1 cellular context compared by ENCODE assay signal in the genomic region with DNA sequence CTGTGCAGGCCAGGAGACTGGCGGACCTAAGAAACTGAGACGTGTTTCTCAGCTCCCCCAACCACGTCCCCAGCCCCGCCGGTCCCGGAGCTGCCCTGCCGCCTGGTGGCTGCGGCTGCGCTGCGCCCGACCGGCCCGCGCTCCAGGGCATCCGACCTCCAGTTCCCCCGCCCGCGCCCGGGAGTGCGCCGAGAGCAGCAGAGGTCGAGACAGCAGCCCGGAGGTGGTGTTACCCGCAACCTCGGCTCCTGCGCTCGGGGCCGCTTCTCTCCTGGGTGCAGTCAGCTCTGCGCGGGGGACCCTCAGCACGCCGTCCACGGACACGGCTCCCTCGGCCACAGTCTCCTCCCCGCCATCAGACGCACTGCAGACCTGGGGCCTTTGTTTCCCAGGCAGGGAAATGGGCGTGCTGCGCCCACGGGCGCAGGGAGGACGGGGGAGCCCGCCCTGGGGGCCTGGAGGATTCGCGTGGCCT.
TF ChIP-seq lines count a peak whose summit lies in the region.

No MANE protein-coding gene starts in this region.

TF ChIP-seq in K562, 482 proteins besides CTCF, POLR2A, EP300 and RAD21 (continued from another document and continues in another):
- TF ChIP-seq, protein P1, sequence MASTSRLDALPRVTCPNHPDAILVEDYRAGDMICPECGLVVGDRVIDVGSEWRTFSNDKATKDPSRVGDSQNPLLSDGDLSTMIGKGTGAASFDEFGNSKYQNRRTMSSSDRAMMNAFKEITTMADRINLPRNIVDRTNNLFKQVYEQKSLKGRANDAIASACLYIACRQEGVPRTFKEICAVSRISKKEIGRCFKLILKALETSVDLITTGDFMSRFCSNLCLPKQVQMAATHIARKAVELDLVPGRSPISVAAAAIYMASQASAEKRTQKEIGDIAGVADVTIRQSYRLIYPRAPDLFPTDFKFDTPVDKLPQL (IDR thresholded peaks at IDR 0.05; ENCODE audit: extremely low read depth, insufficient read length), result no peak
- TF ChIP-seq SIN3A (IDR thresholded peaks at IDR 0.05; ENCODE audit: borderline replicate concordance in 2 of 2, control insufficient read depth in 1 of 2, low read depth in 2 of 2, low read length in 2 of 2) (0 out of 4 replicates have a peak, but pooled peaks of 1 of the 2 experiments have one; percentile 23), KHSRP (IDR thresholded peaks at IDR 0.05) (no peak), ZFX (CRISPR knock-in tag; IDR thresholded peaks at IDR 0.05) (peak; percentile 37; the same call in 1 of the 2 replicates), KLF6 (CRISPR knock-in tag; IDR thresholded peaks at IDR 0.05; ENCODE audit: borderline replicate concordance) (no peak), TAF7 (tag; IDR thresholded peaks at IDR 0.05) (no peak), ZEB2 (IDR thresholded peaks at IDR 0.05) (no peak), NELFE (IDR thresholded peaks at IDR 0.05; ENCODE audit: insufficient read depth, insufficient read length) (no peak), ZBTB7A (IDR thresholded peaks at IDR 0.05; ENCODE audit: borderline replicate concordance, control insufficient read depth, low read depth, low read length) (0 out of 2 replicates have a peak, but pooled peaks have one; percentile 35), TEAD4 (IDR thresholded peaks at IDR 0.05; ENCODE audit: low read length) (no peak), TEAD4 (CRISPR knock-in tag; IDR thresholded peaks at IDR 0.05; ENCODE audit: borderline replicate concordance) (no peak), NCOA6 (IDR thresholded peaks at IDR 0.05) (no peak), HLTF (IDR thresholded peaks at IDR 0.05) (no peak), CREB1 (IDR thresholded peaks at IDR 0.05) (no peak), CREB1 (CRISPR knock-in tag; IDR thresholded peaks at IDR 0.05) (peak; percentile 60), SAFB2 (IDR thresholded peaks at IDR 0.05; ENCODE audit: borderline replicate concordance, low read depth, low read length, severe bottlenecking) (no peak), MAFF (IDR thresholded peaks at IDR 0.05; ENCODE audit: low read length) (no peak), NR2F6 (CRISPR knock-in tag; IDR thresholded peaks at IDR 0.05) (no peak), KDM5B (IDR thresholded peaks at IDR 0.05; ENCODE audit: insufficient replicate concordance, low read depth, low read length) (peak; percentile 50), KLF13 (tag; IDR thresholded peaks at IDR 0.05; ENCODE audit: borderline replicate concordance, low read depth) (no peak), RFX1 (IDR thresholded peaks at IDR 0.05) (no peak), ATF1 (CRISPR knock-in tag; IDR thresholded peaks at IDR 0.05) (no peak), ATF1 (tag; IDR thresholded peaks at IDR 0.05) (no peak), RBFOX2 (IDR thresholded peaks at IDR 0.05; ENCODE audit: low read depth, low read length) (peak; percentile 62), POLR3A (IDR thresholded peaks at IDR 0.05; ENCODE audit: borderline replicate concordance, extremely low read depth, insufficient read depth, insufficient read length) (no peak), MECOM (CRISPR knock-in tag; IDR thresholded peaks at IDR 0.05) (no peak), ZNF384 (IDR thresholded peaks at IDR 0.05; ENCODE audit: low read depth, low read length) (peak; percentile 12; the same call in 1 of the 2 replicates), ZNF583 (CRISPR knock-in tag; IDR thresholded peaks at IDR 0.05) (no peak), RBM15 (IDR thresholded peaks at IDR 0.05; ENCODE audit: insufficient read depth, low read length) (no peak), RNF2 (IDR thresholded peaks at IDR 0.05) (0 out of 2 replicates have a peak, but pooled peaks have one; percentile 18), RBM14 (IDR thresholded peaks at IDR 0.05; ENCODE audit: borderline replicate concordance, insufficient read depth, low read depth, low read length) (no peak), CBX1 (IDR thresholded peaks at IDR 0.05; ENCODE audit: low read depth) (peak; percentile 52; the same call in 1 of the 2 replicates), PHTF2 (CRISPR knock-in tag; IDR thresholded peaks at IDR 0.05) (no peak), TRIM28 (IDR thresholded peaks at IDR 0.05) (no peak), ZNF766 (CRISPR knock-in tag; conservative IDR thresholded peaks at IDR 0.05) (no peak), RCOR1 (IDR thresholded peaks at IDR 0.05; ENCODE audit: borderline replicate concordance in 1 of 2, low read depth in 2 of 2, low read length in 2 of 2) (peak in 1 of 2 experiments; percentile 62; a peak in 1 of 4 replicates), SMC3 (conservative IDR thresholded peaks at IDR 0.05; ENCODE audit: insufficient read depth, low read depth, low read length) (peak; percentile 73), CXXC5 (CRISPR knock-in tag; IDR thresholded peaks at IDR 0.05) (peak; percentile 62), KDM1A (IDR thresholded peaks at IDR 0.05) (peak in 1 of 2 experiments; percentile 81; a peak in 1 of 4 replicates), PML (IDR thresholded peaks at IDR 0.05; ENCODE audit: low read length) (no peak), NBN (IDR thresholded peaks at IDR 0.05; ENCODE audit: low read depth) (no peak), GATAD2B (IDR thresholded peaks at IDR 0.05; ENCODE audit: borderline replicate concordance) (no peak), ZNF764 (CRISPR knock-in tag; IDR thresholded peaks at IDR 0.05; ENCODE audit: low read depth) (no peak), ZBTB8A (IDR thresholded peaks at IDR 0.05; ENCODE audit: partially characterized antibody) (no peak), NFXL1 (CRISPR knock-in tag; IDR thresholded peaks at IDR 0.05) (no peak), CREBBP (IDR thresholded peaks at IDR 0.05; ENCODE audit: low read depth, low read length) (no peak), ETV5 (CRISPR knock-in tag; IDR thresholded peaks at IDR 0.05; ENCODE audit: low read depth) (peak; percentile 65; the same call in 1 of the 2 replicates), CHD4 (IDR thresholded peaks at IDR 0.05; ENCODE audit: insufficient read depth, insufficient replicate concordance, low read depth, low read length, poor library complexity, severe bottlenecking) (no peak)
- TF ChIP-seq, protein P2, sequence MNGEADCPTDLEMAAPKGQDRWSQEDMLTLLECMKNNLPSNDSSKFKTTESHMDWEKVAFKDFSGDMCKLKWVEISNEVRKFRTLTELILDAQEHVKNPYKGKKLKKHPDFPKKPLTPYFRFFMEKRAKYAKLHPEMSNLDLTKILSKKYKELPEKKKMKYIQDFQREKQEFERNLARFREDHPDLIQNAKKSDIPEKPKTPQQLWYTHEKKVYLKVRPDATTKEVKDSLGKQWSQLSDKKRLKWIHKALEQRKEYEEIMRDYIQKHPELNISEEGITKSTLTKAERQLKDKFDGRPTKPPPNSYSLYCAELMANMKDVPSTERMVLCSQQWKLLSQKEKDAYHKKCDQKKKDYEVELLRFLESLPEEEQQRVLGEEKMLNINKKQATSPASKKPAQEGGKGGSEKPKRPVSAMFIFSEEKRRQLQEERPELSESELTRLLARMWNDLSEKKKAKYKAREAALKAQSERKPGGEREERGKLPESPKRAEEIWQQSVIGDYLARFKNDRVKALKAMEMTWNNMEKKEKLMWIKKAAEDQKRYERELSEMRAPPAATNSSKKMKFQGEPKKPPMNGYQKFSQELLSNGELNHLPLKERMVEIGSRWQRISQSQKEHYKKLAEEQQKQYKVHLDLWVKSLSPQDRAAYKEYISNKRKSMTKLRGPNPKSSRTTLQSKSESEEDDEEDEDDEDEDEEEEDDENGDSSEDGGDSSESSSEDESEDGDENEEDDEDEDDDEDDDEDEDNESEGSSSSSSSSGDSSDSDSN (IDR thresholded peaks at IDR 0.05; ENCODE audit: borderline replicate concordance in 1 of 2, low read depth in 2 of 2, low read length in 2 of 2), result peak; percentile 25 to 80; a peak in 2 of 4 replicates
- TF ChIP-seq, protein P3, sequence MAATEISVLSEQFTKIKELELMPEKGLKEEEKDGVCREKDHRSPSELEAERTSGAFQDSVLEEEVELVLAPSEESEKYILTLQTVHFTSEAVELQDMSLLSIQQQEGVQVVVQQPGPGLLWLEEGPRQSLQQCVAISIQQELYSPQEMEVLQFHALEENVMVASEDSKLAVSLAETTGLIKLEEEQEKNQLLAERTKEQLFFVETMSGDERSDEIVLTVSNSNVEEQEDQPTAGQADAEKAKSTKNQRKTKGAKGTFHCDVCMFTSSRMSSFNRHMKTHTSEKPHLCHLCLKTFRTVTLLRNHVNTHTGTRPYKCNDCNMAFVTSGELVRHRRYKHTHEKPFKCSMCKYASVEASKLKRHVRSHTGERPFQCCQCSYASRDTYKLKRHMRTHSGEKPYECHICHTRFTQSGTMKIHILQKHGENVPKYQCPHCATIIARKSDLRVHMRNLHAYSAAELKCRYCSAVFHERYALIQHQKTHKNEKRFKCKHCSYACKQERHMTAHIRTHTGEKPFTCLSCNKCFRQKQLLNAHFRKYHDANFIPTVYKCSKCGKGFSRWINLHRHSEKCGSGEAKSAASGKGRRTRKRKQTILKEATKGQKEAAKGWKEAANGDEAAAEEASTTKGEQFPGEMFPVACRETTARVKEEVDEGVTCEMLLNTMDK (IDR thresholded peaks at IDR 0.05; ENCODE audit: borderline replicate concordance, insufficient read depth, low read depth, low read length, poor library complexity, severe bottlenecking), result peak; percentile 68
- TF ChIP-seq, protein P4, sequence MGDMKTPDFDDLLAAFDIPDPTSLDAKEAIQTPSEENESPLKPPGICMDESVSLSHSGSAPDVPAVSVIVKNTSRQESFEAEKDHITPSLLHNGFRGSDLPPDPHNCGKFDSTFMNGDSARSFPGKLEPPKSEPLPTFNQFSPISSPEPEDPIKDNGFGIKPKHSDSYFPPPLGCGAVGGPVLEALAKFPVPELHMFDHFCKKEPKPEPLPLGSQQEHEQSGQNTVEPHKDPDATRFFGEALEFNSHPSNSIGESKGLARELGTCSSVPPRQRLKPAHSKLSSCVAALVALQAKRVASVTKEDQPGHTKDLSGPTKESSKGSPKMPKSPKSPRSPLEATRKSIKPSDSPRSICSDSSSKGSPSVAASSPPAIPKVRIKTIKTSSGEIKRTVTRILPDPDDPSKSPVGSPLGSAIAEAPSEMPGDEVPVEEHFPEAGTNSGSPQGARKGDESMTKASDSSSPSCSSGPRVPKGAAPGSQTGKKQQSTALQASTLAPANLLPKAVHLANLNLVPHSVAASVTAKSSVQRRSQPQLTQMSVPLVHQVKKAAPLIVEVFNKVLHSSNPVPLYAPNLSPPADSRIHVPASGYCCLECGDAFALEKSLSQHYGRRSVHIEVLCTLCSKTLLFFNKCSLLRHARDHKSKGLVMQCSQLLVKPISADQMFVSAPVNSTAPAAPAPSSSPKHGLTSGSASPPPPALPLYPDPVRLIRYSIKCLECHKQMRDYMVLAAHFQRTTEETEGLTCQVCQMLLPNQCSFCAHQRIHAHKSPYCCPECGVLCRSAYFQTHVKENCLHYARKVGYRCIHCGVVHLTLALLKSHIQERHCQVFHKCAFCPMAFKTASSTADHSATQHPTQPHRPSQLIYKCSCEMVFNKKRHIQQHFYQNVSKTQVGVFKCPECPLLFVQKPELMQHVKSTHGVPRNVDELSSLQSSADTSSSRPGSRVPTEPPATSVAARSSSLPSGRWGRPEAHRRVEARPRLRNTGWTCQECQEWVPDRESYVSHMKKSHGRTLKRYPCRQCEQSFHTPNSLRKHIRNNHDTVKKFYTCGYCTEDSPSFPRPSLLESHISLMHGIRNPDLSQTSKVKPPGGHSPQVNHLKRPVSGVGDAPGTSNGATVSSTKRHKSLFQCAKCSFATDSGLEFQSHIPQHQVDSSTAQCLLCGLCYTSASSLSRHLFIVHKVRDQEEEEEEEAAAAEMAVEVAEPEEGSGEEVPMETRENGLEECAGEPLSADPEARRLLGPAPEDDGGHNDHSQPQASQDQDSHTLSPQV (IDR thresholded peaks at IDR 0.05), result no peak
- TF ChIP-seq, protein P5, sequence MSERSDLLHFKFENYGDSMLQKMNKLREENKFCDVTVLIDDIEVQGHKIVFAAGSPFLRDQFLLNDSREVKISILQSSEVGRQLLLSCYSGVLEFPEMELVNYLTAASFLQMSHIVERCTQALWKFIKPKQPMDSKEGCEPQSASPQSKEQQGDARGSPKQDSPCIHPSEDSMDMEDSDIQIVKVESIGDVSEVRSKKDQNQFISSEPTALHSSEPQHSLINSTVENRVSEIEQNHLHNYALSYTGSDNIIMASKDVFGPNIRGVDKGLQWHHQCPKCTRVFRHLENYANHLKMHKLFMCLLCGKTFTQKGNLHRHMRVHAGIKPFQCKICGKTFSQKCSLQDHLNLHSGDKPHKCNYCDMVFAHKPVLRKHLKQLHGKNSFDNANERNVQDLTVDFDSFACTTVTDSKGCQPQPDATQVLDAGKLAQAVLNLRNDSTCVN (CRISPR knock-in tag; IDR thresholded peaks at IDR 0.05), result no peak
- TF ChIP-seq, protein P6, sequence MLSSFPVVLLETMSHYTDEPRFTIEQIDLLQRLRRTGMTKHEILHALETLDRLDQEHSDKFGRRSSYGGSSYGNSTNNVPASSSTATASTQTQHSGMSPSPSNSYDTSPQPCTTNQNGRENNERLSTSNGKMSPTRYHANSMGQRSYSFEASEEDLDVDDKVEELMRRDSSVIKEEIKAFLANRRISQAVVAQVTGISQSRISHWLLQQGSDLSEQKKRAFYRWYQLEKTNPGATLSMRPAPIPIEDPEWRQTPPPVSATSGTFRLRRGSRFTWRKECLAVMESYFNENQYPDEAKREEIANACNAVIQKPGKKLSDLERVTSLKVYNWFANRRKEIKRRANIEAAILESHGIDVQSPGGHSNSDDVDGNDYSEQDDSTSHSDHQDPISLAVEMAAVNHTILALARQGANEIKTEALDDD (IDR thresholded peaks at IDR 0.05), result no peak
- TF ChIP-seq, protein P7, sequence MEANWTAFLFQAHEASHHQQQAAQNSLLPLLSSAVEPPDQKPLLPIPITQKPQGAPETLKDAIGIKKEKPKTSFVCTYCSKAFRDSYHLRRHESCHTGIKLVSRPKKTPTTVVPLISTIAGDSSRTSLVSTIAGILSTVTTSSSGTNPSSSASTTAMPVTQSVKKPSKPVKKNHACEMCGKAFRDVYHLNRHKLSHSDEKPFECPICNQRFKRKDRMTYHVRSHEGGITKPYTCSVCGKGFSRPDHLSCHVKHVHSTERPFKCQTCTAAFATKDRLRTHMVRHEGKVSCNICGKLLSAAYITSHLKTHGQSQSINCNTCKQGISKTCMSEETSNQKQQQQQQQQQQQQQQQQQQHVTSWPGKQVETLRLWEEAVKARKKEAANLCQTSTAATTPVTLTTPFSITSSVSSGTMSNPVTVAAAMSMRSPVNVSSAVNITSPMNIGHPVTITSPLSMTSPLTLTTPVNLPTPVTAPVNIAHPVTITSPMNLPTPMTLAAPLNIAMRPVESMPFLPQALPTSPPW (CRISPR knock-in tag; IDR thresholded peaks at IDR 0.05), result peak; percentile 58
- TF ChIP-seq, protein P8, sequence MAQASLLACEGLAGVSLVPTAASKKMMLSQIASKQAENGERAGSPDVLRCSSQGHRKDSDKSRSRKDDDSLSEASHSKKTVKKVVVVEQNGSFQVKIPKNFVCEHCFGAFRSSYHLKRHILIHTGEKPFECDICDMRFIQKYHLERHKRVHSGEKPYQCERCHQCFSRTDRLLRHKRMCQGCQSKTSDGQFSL (CRISPR knock-in tag; IDR thresholded peaks at IDR 0.05), result peak; percentile 86
- TF ChIP-seq, protein P8 (tag; IDR thresholded peaks at IDR 0.05), result peak in 1 of 2 experiments; percentile 56; a peak in 1 of 4 replicates
